Comparison of ENCODE assay signal across 8 cellular contexts in genomic region chr11:69642549-69642912, GRCh38. TPM values are rescaled to one million over a fixed set of nuclear protein-coding genes. Genes with fewer than 3 reads are reported as not detected.
DNase-seq lines count a peak whose midpoint lies in the region; ATAC-seq and TF ChIP-seq lines count a peak whose summit lies in the region.

No MANE protein-coding gene starts in this region.

- H3K36me3 Mint-ChIP-seq in activated naive CD4-positive, alpha-beta T cell treated with anti-CD3 and anti-CD28 coated beads, Interleukin-2, amount 50 U/mL, for 72 hours, result no peaks in the 10 kb centered on the region

- H3K27ac Mint-ChIP-seq in activated naive CD4-positive, alpha-beta T cell treated with anti-CD3 and anti-CD28 coated beads, Interleukin-2, amount 50 U/mL, for 72 hours, result no peak overlapping the region

- no peaks in the 10 kb centered on the region for H3K9me3 Mint-ChIP-seq in activated naive CD4-positive, alpha-beta T cell treated with anti-CD3 and anti-CD28 coated beads, Interleukin-2, amount 50 U/mL, for 72 hours

- TF ChIP-seq CTCF in C4-2B (conservative IDR thresholded peaks at IDR 0.05), result no peak

- peak overlapping the region; percentile 98 for H3K27ac ChIP-seq in C4-2B

- H3K27me3 ChIP-seq in MG63 (no peaks in the 10 kb centered on the region), iPS-15b (ENCODE audit: control insufficient read depth, insufficient read depth, low read length) (peaks cover 6% of the 10 kb centered on the region)

- H3K36me3 ChIP-seq in MG63, result peaks cover 56% of the 10 kb centered on the region
- H3K36me3 ChIP-seq in iPS-15b (ENCODE audit: control insufficient read depth, insufficient read depth, low read length), result peaks cover 18% of the 10 kb centered on the region

- peak overlapping the region; percentile 97 for H3K4me3 ChIP-seq in MG63
- H3K4me3 ChIP-seq in iPS-15b (ENCODE audit: low read depth, low read length), result peak overlapping the region; percentile 83

- peak overlapping the region; percentile 70 for H3K9ac ChIP-seq in iPS-15b (ENCODE audit: low read depth, low read length)

- H3K4me1 ChIP-seq in iPS-15b (ENCODE audit: control insufficient read depth, insufficient read depth, low read length), result no peaks in the 10 kb centered on the region

- ATAC-seq in activated naive CD4-positive, alpha-beta T cell treated with anti-CD3 and anti-CD28 coated beads, Interleukin-2, amount 50 U/mL, for 72 hours, result peak; percentile 55 to 58

- DNase-seq in MG63 (peak; percentile 44), NCI-H2029 treated with DMSO at 0.1 percent for 48 hours (lab: John Stamatoyannopoulos, UW) (no peak), NCI-H345 treated with DMSO at 0.1 percent for 48 hours (lab: John Stamatoyannopoulos, UW; ENCODE audit: unreplicated experiment) (no peak), dermis blood vessel endothelial cell (no peak)
- no peak for DNase-seq in activated naive CD4-positive, alpha-beta T cell treated with anti-CD3 and anti-CD28 coated beads, Interleukin-2, amount 50 U/mL, for 72 hours (ENCODE audit: low spot score in 2 of 2)
- DNase-seq in stimulated activated CD4-positive, alpha-beta T cell treated with anti-CD3 and anti-CD28 coated beads, Interleukin-4, amount 100 ng/mL, for 4 hours, result peak; percentile 68 to 75

- H3K9me3 ChIP-seq in MG63, result no peaks in the 10 kb centered on the region
- no peaks in the 10 kb centered on the region for H3K9me3 ChIP-seq in iPS-15b (ENCODE audit: control insufficient read depth, insufficient read depth, low read length)

RNA-seq across cellular contexts. Expression of gene CCND1, which starts 1.6 kb away (rescaled TPM):
- 43.8 and 60.7 TPM in 2 replicates for total RNA-seq in MG63 (2014; rRNA removed; shearing (Covaris generic); ENCODE audit: low replicate concordance)
- total RNA-seq in activated naive CD4-positive, alpha-beta T cell treated with anti-CD3 and anti-CD28 coated beads, Interleukin-2, amount 50 U/mL, for 72 hours, result under 1 TPM; 0.16 to 0.39 TPM
- 445 and 452 TPM in 2 replicates for total RNA-seq in dermis blood vessel endothelial cell

RNA-seq across cellular contexts. Expression of gene LTO1, which starts 32.6 kb away (rescaled TPM):
- 24.6 and 67.6 TPM in 2 replicates for total RNA-seq in MG63 (2014; rRNA removed; shearing (Covaris generic); ENCODE audit: low replicate concordance)
- 10 to 100 TPM; 19.1 to 21.0 TPM for total RNA-seq in activated naive CD4-positive, alpha-beta T cell treated with anti-CD3 and anti-CD28 coated beads, Interleukin-2, amount 50 U/mL, for 72 hours
- 11.9 and 16.0 TPM in 2 replicates for total RNA-seq in dermis blood vessel endothelial cell

Comparison
In these comparisons a context has a peak if more than half of its experiments do, and no peak if none do; other contexts are left out.
1. DNase-seq: peak in MG63 (single experiment) and stimulated activated CD4-positive, alpha-beta T cell treated with anti-CD3 and anti-CD28 coated beads, Interleukin-4, amount 100 ng/mL, for 4 hours (2 of 2); none in activated naive CD4-positive, alpha-beta T cell treated with anti-CD3 and anti-CD28 coated beads, Interleukin-2, amount 50 U/mL, for 72 hours (0 of 2), NCI-H2029 treated with DMSO at 0.1 percent for 48 hours (single experiment), NCI-H345 treated with DMSO at 0.1 percent for 48 hours (single experiment) and dermis blood vessel endothelial cell (single experiment).
2. RNA of gene CCND1, which starts 1.6 kb away (total RNA-seq): 445 to 452 TPM in dermis blood vessel endothelial cell and 43.8 to 60.7 TPM in MG63; 0.16 to 0.39 TPM in activated naive CD4-positive, alpha-beta T cell treated with anti-CD3 and anti-CD28 coated beads, Interleukin-2, amount 50 U/mL, for 72 hours; every median in the first group is over 10 times any median in the second.